Comparison of ENCODE assay signal across 11 cellular contexts in genomic region chrX:154315416-154315815, GRCh38. TPM values are rescaled to one million over a fixed set of nuclear protein-coding genes. Genes with fewer than 3 reads are reported as not detected.
"Had no signal": no experiment of that assay in that cellular context is flagged by ENCODE, and none has a peak within 500 bp of the region (broad histone marks: within the 10 kb centered on the region; RNA-seq: fewer than 3 reads in every experiment).

No MANE protein-coding gene starts in this region.

- H3K9me3 ChIP-seq: HAP-1 had no signal

- H3K9me3 Mint-ChIP-seq: GM23338, HFFc6 had no signal

- ATAC-seq: GM23338, HCT116 had no signal

- H3K36me3 ChIP-seq: HAP-1 had no signal

- H3K4me3 ChIP-seq: GM23248, GM23338, HAP-1 had no signal

- H3K4me3 Mint-ChIP-seq: GM23338, H9, HFFc6 had no signal

- H3K27ac Mint-ChIP-seq: GM23338, H9, HFFc6 had no signal

- H3K27ac ChIP-seq: GM23248 had no signal

- DNase-seq: GM23248, GOT3, H7, H9, HCEC 1CT, HFFc6 had no signal

- H3K4me2 ChIP-seq: GM23338 had no signal

- H2AFZ ChIP-seq: GM23248, GM23338 had no signal

- H3K4me1 ChIP-seq: HAP-1 had no signal

RNA-seq across cellular contexts. Expression of gene TKTL1, which starts 19.8 kb away (rescaled TPM):
- total RNA-seq: GM23248, GM23338, H1, H9, HFFc6 had no signal
- polyA plus RNA-seq: GM23248, GM23338 had no signal

RNA-seq across cellular contexts. Expression of gene TEX28, which starts 20.5 kb away (rescaled TPM):
- total RNA-seq: GM23248, GM23338, H1, H4, H7, H9, HFFc6 had no signal
- polyA plus RNA-seq: GM23248, GM23338, H1 had no signal

RNA-seq across cellular contexts. Expression of gene OPN1MW3, which starts 58.0 kb away (rescaled TPM):
- total RNA-seq: GM23248, GM23338, H1, H4, H7, H9, HFFc6 had no signal
- polyA plus RNA-seq: GM23248, GM23338, H1 had no signal
